7 cellular contexts compared by ENCODE assay signal in the genomic region with DNA sequence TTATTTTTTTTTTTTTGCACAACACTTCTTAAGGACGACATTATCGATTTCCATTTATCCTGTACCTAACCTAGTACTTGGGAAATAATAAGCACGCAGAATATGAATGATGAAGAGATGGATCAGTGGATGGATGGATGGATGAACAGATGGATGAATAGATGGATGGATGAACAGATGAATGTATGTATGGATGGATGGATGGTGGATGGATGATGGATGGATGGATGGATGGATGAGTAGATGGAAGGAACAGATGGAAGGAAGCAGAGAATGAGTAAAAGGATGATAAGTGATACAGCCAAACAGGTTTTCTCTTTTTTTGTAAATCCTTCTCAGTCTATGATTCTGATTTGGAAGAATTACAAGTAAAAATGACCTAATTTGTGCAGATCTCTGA.
"Had no signal": no experiment of that assay in that cellular context is flagged by ENCODE, and none has a peak within 500 bp of the region (broad histone marks: within the 10 kb centered on the region; RNA-seq: fewer than 3 reads in every experiment).

No MANE protein-coding gene starts in this region.

- H3K4me3 Mint-ChIP-seq: GM23338, H9, HFFc6, IgD-negative memory B cell had no signal

- H3K9me3 Mint-ChIP-seq: GM23338, H9 had no signal

- H3K27ac Mint-ChIP-seq: GM23338, H9, HFFc6, IgD-negative memory B cell had no signal

- H3K27ac ChIP-seq: HL-60 had no signal

- H3K4me2 ChIP-seq: GM23338 had no signal

- H3K4me3 ChIP-seq: GM23338 had no signal

- ATAC-seq: GM23338, HepG2 had no signal

- DNase-seq: H9, HCEC 1CT, HFFc6 had no signal

- H2AFZ ChIP-seq: GM23338 had no signal

- FAIRE-seq: HepG2 had no signal
